1 cellular context compared by ENCODE assay signal in the genomic region with DNA sequence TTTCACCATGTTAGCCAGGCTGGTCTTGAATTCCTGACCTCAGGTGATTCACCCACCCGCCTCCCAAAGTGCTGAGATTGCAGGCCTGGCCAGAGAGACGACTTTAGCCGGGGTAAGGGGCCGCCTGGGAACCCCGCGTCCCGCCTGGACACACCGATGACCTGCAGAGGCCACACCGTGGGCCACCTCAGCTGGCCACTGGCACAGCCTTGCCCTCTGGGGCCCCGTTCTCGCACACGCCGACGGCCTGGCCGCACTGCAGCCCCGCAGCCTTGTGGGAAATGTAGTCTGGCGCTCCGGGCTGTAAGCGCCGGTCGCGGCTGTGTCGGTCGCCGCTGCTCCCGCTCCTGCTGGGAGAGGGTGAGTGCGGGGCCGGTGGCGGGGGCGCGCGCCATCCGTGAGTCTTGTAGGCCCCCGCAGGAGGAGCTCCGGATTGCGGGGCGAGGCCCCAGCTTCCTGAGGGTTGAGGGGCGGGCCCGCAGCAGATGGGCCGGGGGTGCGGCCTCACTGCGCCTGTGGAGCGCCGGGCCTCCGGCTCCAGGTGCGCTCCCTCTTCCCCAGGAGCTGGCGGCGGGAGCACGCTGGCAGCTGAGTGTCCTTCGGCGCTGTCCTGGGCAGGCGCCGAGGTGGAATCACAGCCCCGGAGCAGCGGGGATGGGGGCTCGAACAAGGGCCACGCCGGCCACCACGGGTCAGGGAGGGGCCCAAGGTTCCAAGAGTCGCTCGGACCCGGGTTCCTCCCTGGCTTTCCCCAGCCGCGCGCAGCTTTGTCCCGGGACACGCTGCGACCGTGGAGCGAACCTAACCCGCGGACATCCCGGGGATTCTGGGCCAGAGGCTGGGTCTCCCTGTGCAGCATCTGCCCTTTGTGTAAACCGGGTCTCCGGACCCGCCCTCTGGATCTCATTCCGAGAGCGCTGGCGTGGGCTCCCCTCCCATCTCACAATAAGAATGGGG.
TF ChIP-seq lines count a peak whose summit lies in the region.

Gene ZFP2, plus strand, starts transcription at position 299 of the 957 bp plus-strand sequence. CDS start 35,401 bp downstream, outside the sequence.

TF ChIP-seq in WTC11, 78 proteins besides CTCF, POLR2A, EP300 and RAD21 (continued from another document and continues in another):
- TF ChIP-seq ATF2 (CRISPR knock-in tag; IDR thresholded peaks at IDR 0.05; ENCODE audit: borderline replicate concordance, low read depth): 0 out of 2 replicates have a peak, but pooled peaks have one; percentile 11
- TF ChIP-seq, protein P1, sequence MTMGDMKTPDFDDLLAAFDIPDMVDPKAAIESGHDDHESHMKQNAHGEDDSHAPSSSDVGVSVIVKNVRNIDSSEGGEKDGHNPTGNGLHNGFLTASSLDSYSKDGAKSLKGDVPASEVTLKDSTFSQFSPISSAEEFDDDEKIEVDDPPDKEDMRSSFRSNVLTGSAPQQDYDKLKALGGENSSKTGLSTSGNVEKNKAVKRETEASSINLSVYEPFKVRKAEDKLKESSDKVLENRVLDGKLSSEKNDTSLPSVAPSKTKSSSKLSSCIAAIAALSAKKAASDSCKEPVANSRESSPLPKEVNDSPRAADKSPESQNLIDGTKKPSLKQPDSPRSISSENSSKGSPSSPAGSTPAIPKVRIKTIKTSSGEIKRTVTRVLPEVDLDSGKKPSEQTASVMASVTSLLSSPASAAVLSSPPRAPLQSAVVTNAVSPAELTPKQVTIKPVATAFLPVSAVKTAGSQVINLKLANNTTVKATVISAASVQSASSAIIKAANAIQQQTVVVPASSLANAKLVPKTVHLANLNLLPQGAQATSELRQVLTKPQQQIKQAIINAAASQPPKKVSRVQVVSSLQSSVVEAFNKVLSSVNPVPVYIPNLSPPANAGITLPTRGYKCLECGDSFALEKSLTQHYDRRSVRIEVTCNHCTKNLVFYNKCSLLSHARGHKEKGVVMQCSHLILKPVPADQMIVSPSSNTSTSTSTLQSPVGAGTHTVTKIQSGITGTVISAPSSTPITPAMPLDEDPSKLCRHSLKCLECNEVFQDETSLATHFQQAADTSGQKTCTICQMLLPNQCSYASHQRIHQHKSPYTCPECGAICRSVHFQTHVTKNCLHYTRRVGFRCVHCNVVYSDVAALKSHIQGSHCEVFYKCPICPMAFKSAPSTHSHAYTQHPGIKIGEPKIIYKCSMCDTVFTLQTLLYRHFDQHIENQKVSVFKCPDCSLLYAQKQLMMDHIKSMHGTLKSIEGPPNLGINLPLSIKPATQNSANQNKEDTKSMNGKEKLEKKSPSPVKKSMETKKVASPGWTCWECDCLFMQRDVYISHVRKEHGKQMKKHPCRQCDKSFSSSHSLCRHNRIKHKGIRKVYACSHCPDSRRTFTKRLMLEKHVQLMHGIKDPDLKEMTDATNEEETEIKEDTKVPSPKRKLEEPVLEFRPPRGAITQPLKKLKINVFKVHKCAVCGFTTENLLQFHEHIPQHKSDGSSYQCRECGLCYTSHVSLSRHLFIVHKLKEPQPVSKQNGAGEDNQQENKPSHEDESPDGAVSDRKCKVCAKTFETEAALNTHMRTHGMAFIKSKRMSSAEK (CRISPR knock-in tag; IDR thresholded peaks at IDR 0.05; ENCODE audit: borderline replicate concordance): no peak
- TF ChIP-seq ZSCAN18 (CRISPR knock-in tag; IDR thresholded peaks at IDR 0.05): no peak
- TF ChIP-seq HMGXB4 (CRISPR knock-in tag; IDR thresholded peaks at IDR 0.05): peak; percentile 94
- TF ChIP-seq ATF1 (CRISPR knock-in tag; IDR thresholded peaks at IDR 0.05): 0 out of 2 replicates have a peak, but pooled peaks have one; percentile 21
- no peak for TF ChIP-seq ZNF121 (CRISPR knock-in tag; IDR thresholded peaks at IDR 0.05)
- TF ChIP-seq E2F4 (CRISPR knock-in tag; IDR thresholded peaks at IDR 0.05; ENCODE audit: borderline replicate concordance, low read depth): no peak
- peak; percentile 81; the same call in 1 of the 2 replicates for TF ChIP-seq RELA (CRISPR knock-in tag; IDR thresholded peaks at IDR 0.05; ENCODE audit: borderline replicate concordance)
- no peak for TF ChIP-seq FOXJ3 (CRISPR knock-in tag; IDR thresholded peaks at IDR 0.05; ENCODE audit: borderline replicate concordance)
- TF ChIP-seq, protein P2, sequence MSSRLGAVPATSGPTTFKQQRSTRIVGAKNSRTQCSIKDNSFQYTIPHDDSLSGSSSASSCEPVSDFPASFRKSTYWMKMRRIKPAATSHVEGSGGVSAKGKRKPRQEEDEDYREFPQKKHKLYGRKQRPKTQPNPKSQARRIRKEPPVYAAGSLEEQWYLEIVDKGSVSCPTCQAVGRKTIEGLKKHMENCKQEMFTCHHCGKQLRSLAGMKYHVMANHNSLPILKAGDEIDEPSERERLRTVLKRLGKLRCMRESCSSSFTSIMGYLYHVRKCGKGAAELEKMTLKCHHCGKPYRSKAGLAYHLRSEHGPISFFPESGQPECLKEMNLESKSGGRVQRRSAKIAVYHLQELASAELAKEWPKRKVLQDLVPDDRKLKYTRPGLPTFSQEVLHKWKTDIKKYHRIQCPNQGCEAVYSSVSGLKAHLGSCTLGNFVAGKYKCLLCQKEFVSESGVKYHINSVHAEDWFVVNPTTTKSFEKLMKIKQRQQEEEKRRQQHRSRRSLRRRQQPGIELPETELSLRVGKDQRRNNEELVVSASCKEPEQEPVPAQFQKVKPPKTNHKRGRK (CRISPR knock-in tag; IDR thresholded peaks at IDR 0.05; ENCODE audit: borderline replicate concordance): no peak
- TF ChIP-seq SOX15 (CRISPR knock-in tag; IDR thresholded peaks at IDR 0.05): no peak
- TF ChIP-seq STAT6 (CRISPR knock-in tag; conservative IDR thresholded peaks at IDR 0.05; ENCODE audit: low read depth): no peak
- TF ChIP-seq MLX (CRISPR knock-in tag; IDR thresholded peaks at IDR 0.05): no peak
- no peak for TF ChIP-seq JAZF1 (CRISPR knock-in tag; IDR thresholded peaks at IDR 0.05)
- TF ChIP-seq, protein P3, sequence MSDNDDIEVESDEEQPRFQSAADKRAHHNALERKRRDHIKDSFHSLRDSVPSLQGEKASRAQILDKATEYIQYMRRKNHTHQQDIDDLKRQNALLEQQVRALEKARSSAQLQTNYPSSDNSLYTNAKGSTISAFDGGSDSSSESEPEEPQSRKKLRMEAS (CRISPR knock-in tag; IDR thresholded peaks at IDR 0.05): peak; percentile 72; the same call in 1 of the 2 replicates
- TF ChIP-seq ARID4B (CRISPR knock-in tag; IDR thresholded peaks at IDR 0.05; ENCODE audit: borderline replicate concordance): no peak
- TF ChIP-seq ATF3 (CRISPR knock-in tag; conservative IDR thresholded peaks at IDR 0.05): no peak
- 0 out of 2 replicates have a peak, but pooled peaks have one; percentile 19 for TF ChIP-seq TCF7 (CRISPR knock-in tag; IDR thresholded peaks at IDR 0.05; ENCODE audit: low read depth)
